In genomic region chr3:42092006-42092405, GRCh38 we compare ENCODE assay signal across 9 cellular contexts. TPM values are rescaled to one million over a fixed set of nuclear protein-coding genes. Genes with fewer than 3 reads are reported as not detected.
DNase-seq lines count a peak whose midpoint lies in the region; ATAC-seq, FAIRE-seq and TF ChIP-seq lines count a peak whose summit lies in the region.
"Had no signal": no experiment of that assay in that cellular context is flagged by ENCODE, and none has a peak within 500 bp of the region (broad histone marks: within the 10 kb centered on the region; RNA-seq: fewer than 3 reads in every experiment).

No MANE protein-coding gene starts in this region.

- H3K9me3 ChIP-seq in SJSA1 (replicated peaks) (peaks cover 6% of the 10 kb centered on the region), esophagus muscularis mucosa (no peaks in the 10 kb centered on the region), skeletal muscle satellite cell (replicated peaks; ENCODE audit: low read length) (no peaks in the 10 kb centered on the region), BE2C (no peaks in the 10 kb centered on the region)

- no peak for TF ChIP-seq EP300 in esophagus muscularis mucosa (IDR thresholded peaks at IDR 0.05)

- peak; percentile 87 for FAIRE-seq in GM12891 (lab: Jason Lieb, UNC)

- peak overlapping the region; percentile 86 for H3K4me2 ChIP-seq in skeletal muscle satellite cell (ENCODE audit: low read length)

- no peak for TF ChIP-seq POLR2A in GM12891 (IDR thresholded peaks at IDR 0.05; ENCODE audit: low read depth, low read length)
- no peak for TF ChIP-seq POLR2A in esophagus muscularis mucosa (IDR thresholded peaks at IDR 0.05; ENCODE audit: low read depth)

- DNase-seq in GM12891 (ENCODE audit: insufficient read length, low spot score): peak; percentile 25
- no peak for DNase-seq in SJSA1 (ENCODE audit: low read depth in 1 of 2, low spot score in 2 of 2)
- DNase-seq in esophagus muscularis mucosa (ENCODE audit: extremely low spot score): no peak
- DNase-seq in pons (ENCODE audit: low spot score): no peak
- no peak for DNase-seq in BE2C
- DNase-seq in NCI-H2107 (lab: John Stamatoyannopoulos, UW): no peak
- DNase-seq: NCI-H345 had no signal

- H3K4me1 ChIP-seq in SJSA1 (replicated peaks): peaks cover 45% of the 10 kb centered on the region
- peaks cover 51 to 65% (median 55%) of the 10 kb centered on the region in 4 donors for H3K4me1 ChIP-seq in esophagus muscularis mucosa
- peaks cover 30% of the 10 kb centered on the region for H3K4me1 ChIP-seq in skeletal muscle satellite cell (ENCODE audit: control insufficient read depth, insufficient read depth, low read length)
- H3K4me1 ChIP-seq in BE2C: no peaks in the 10 kb centered on the region

- TF ChIP-seq CTCF in esophagus muscularis mucosa (IDR thresholded peaks at IDR 0.05): no peak
- TF ChIP-seq CTCF in BE2C (IDR thresholded peaks at IDR 0.05; ENCODE audit: low read depth, low read length): no peak

- H3K27me3 ChIP-seq in SJSA1 (replicated peaks): no peaks in the 10 kb centered on the region
- no peaks in the 10 kb centered on the region for H3K27me3 ChIP-seq in esophagus muscularis mucosa
- no peaks in the 10 kb centered on the region for H3K27me3 ChIP-seq in skeletal muscle satellite cell (ENCODE audit: control insufficient read depth, insufficient read depth, low read length)
- H3K27me3 ChIP-seq in BE2C: no peaks in the 10 kb centered on the region

- ATAC-seq in HG03521 (IDR thresholded peaks at IDR 0.05; ENCODE audit: unreplicated experiment): no peak

- H3K27ac ChIP-seq in SJSA1 (peak overlapping the region; percentile 55), esophagus muscularis mucosa (replicated peaks in 1 of 4) (peak overlapping the region; percentile 68 to 84 (median 74))

- H3K9ac ChIP-seq in skeletal muscle satellite cell (ENCODE audit: low read depth, low read length): peak overlapping the region; percentile 78

- intact Hi-C loops in esophagus muscularis mucosa (cut with DNase I): no loop called here

- no peaks in the 10 kb centered on the region for H3K36me3 ChIP-seq in SJSA1
- peaks cover 5 to 29% (median 21%) of the 10 kb centered on the region in 4 donors for H3K36me3 ChIP-seq in esophagus muscularis mucosa
- peaks cover 17% of the 10 kb centered on the region for H3K36me3 ChIP-seq in skeletal muscle satellite cell (ENCODE audit: insufficient read depth, low read length)
- no peaks in the 10 kb centered on the region for H3K36me3 ChIP-seq in BE2C

- 92% methylated on average over 3 of the region's 3 CpGs for WGBS in esophagus muscularis mucosa

- H3K4me3 ChIP-seq in SJSA1: no peak overlapping the region
- peak overlapping the region; percentile 32 to 44 (median 38) for H3K4me3 ChIP-seq in esophagus muscularis mucosa
- peak overlapping the region; percentile 64 for H3K4me3 ChIP-seq in skeletal muscle satellite cell (ENCODE audit: low read length)
- H3K4me3 ChIP-seq in BE2C (ENCODE audit: low read depth, low read length): no peak overlapping the region

TF ChIP-seq in GM12891, 5 proteins besides CTCF, POLR2A, EP300 and RAD21:
- peak; percentile 93 for TF ChIP-seq SPI1 (IDR thresholded peaks at IDR 0.05; ENCODE audit: low read depth, low read length)
- no peak for TF ChIP-seq PAX5 (IDR thresholded peaks at IDR 0.05; ENCODE audit: insufficient read depth, low read length, severe bottlenecking)
- TF ChIP-seq TAF1 (IDR thresholded peaks at IDR 0.05; ENCODE audit: low read depth, low read length): no peak

RNA-seq across cellular contexts. Expression of gene TRAK1, which starts 0.8 kb away (rescaled TPM):
- polyA plus RNA-seq in GM12891 (2012; ENCODE audit: low read depth, missing spikeins): 19.6 TPM
- total RNA-seq in SJSA1 (2014; rRNA removed; shearing (Covaris generic)): 8.1 and 15.4 TPM in 2 replicates
- 10 to 100 TPM; 45.7 to 74.8 (median 57.7) TPM for total RNA-seq in esophagus muscularis mucosa
- 21.0 and 32.5 TPM in 2 replicates for total RNA-seq in skeletal muscle satellite cell (2012; rRNA removed)
- 19.2 TPM for polyA plus RNA-seq in BE2C (2012; ENCODE audit: insufficient read depth, insufficient read length, low read depth)

Comparison
In these comparisons a context has a peak if more than half of its experiments do, and no peak if none do; other contexts are left out.
1. H3K4me3 ChIP-seq: peak in esophagus muscularis mucosa (4 of 4) and skeletal muscle satellite cell (single experiment); none in SJSA1 (single experiment) and BE2C (single experiment).